In the genomic region with DNA sequence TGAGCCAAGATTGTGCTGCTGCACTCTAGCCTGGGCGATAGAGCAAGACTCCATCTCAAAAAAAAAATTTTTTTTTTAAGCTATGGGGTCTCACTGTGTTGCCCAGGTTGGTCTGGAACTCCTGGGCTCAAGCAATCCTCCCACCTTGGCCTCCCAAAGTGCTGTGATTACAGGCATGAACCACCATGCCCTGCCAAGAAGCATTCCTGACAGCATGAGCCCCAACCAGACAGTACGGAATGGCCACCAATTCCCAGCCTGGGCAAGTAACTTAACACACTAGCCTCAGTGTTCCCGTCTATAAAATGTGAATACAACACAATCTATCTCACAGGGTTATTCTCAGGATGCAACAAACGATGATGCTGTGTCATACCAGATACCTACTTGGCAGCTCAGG, we compare ENCODE assay signal across 8 cellular contexts. TPM values are rescaled to one million over a fixed set of nuclear protein-coding genes. Genes with fewer than 3 reads are reported as not detected.
DNase-seq lines count a peak whose midpoint lies in the region; ATAC-seq and TF ChIP-seq lines count a peak whose summit lies in the region.

No MANE protein-coding gene starts in this region.

- no TSS peak for BruUV-seq in Calu3 (replicated peaks; lab: Mats Ljungman, UMichigan)

- H3K36me3 Mint-ChIP-seq in Calu3 (ENCODE audit: insufficient read depth, unreplicated experiment), result peaks cover 52% of the 10 kb centered on the region
- peaks cover 21% of the 10 kb centered on the region for H3K36me3 Mint-ChIP-seq in endodermal cell (ENCODE audit: low read depth)
- H3K36me3 Mint-ChIP-seq in osteocyte (ENCODE audit: unreplicated experiment), result peaks cover 8% of the 10 kb centered on the region

- TF ChIP-seq CTCF in Calu3 (IDR thresholded peaks at IDR 0.05; ENCODE audit: unreplicated experiment) (no peak), endodermal cell (conservative IDR thresholded peaks at IDR 0.05) (no peak), osteocyte (IDR thresholded peaks at IDR 0.05) (no peak)

- H3K9me3 Mint-ChIP-seq in Calu3 (ENCODE audit: low read depth, unreplicated experiment) (no peaks in the 10 kb centered on the region), endodermal cell (no peaks in the 10 kb centered on the region), osteocyte (ENCODE audit: unreplicated experiment) (no peaks in the 10 kb centered on the region)

- H3K36me3 ChIP-seq in NT2/D1 (ENCODE audit: insufficient read depth, insufficient read length, low read length) (peaks cover 52% of the 10 kb centered on the region), endodermal cell (ENCODE audit: control insufficient read depth, insufficient read depth, low read length) (peaks cover 8% of the 10 kb centered on the region), aorta (ENCODE audit: control insufficient read depth in 1 of 2, insufficient read depth in 2 of 2, low read length in 1 of 2) (no peaks in the 10 kb centered on the region)

- H3K4me1 Mint-ChIP-seq in Calu3 (ENCODE audit: low read depth, unreplicated experiment) (peaks cover 30% of the 10 kb centered on the region), endodermal cell (peaks cover 44% of the 10 kb centered on the region), osteocyte (ENCODE audit: unreplicated experiment) (peaks cover 55% of the 10 kb centered on the region)

- H3K4me3 ChIP-seq in NT2/D1 (ENCODE audit: insufficient read length, low read depth) (peak overlapping the region; percentile 91), endodermal cell (ENCODE audit: low read length) (peak overlapping the region; percentile 96), aorta (ENCODE audit: low read length in 2 of 2) (no peak overlapping the region)

- H3K4me3 Mint-ChIP-seq in Calu3 (ENCODE audit: low read depth, unreplicated experiment), result peak overlapping the region; percentile 87
- H3K4me3 Mint-ChIP-seq in endodermal cell, result peak overlapping the region; percentile 93
- H3K4me3 Mint-ChIP-seq in osteocyte (ENCODE audit: unreplicated experiment), result peak overlapping the region; percentile 90

- DNase-seq in Calu3 (no peak), NT2/D1 (ENCODE audit: low read depth, low spot score) (no peak), endodermal cell (no peak), osteocyte (ENCODE audit: extremely low spot score, unreplicated experiment) (no peak), aorta (no peak), NCI-H2227 (lab: John Stamatoyannopoulos, UW; ENCODE audit: unreplicated experiment) (no peak), dermis blood vessel endothelial cell (no peak), HT-29 (ENCODE audit: low spot score) (no peak)

- H3K9ac ChIP-seq in NT2/D1 (ENCODE audit: insufficient read length, low read depth), result peak overlapping the region; percentile 99
- H3K9ac ChIP-seq in endodermal cell (ENCODE audit: extremely low read depth, low read length, poor library complexity, severe bottlenecking), result peak overlapping the region; percentile 77

- H3K4me1 ChIP-seq in NT2/D1 (ENCODE audit: insufficient read depth, insufficient read length), result peaks cover 36% of the 10 kb centered on the region
- H3K4me1 ChIP-seq in endodermal cell (ENCODE audit: control insufficient read depth, insufficient read depth, low read length), result peaks cover 11% of the 10 kb centered on the region
- peaks cover 0 to 2% of the 10 kb centered on the region in 2 donors for H3K4me1 ChIP-seq in aorta (ENCODE audit: control insufficient read depth in 1 of 2, insufficient read depth in 2 of 2, low read length in 2 of 2)

- no peaks in the 10 kb centered on the region for H3K27me3 Mint-ChIP-seq in Calu3 (ENCODE audit: unreplicated experiment)
- H3K27me3 Mint-ChIP-seq in endodermal cell (ENCODE audit: insufficient read depth), result no peaks in the 10 kb centered on the region
- no peaks in the 10 kb centered on the region for H3K27me3 Mint-ChIP-seq in osteocyte (ENCODE audit: unreplicated experiment)

- H3K27me3 ChIP-seq in NT2/D1 (ENCODE audit: insufficient read depth, insufficient read length) (no peaks in the 10 kb centered on the region), endodermal cell (ENCODE audit: control insufficient read depth, insufficient read depth, low read length, poor library complexity, severe bottlenecking) (no peaks in the 10 kb centered on the region), aorta (ENCODE audit: control insufficient read depth in 1 of 2, insufficient read depth in 2 of 2, low read length in 1 of 2) (no peaks in the 10 kb centered on the region)

- 86 to 89% methylated on average over 3 to 4 of the region's 4 CpGs for WGBS in endodermal cell (ENCODE audit: insufficient coverage in 1 of 2, insufficient read length in 1 of 2), 2 experiments
- 81 to 87% methylated on average over 4 of the region's 4 CpGs for WGBS in aorta, 2 donors

- no peak for ATAC-seq in aorta (ENCODE audit: low FRiP score)

- intact Hi-C loops in Calu3 (cut with micrococcal nuclease; ENCODE audit: unreplicated experiment) (loop anchor here (2.0 kb wide), 1 partner anchor 15 kb away; no protein-coding TSS in a partner anchor), aorta (cut with DNase I) (no loop called here)

- H3K9me3 ChIP-seq in NT2/D1 (ENCODE audit: insufficient read depth, low read length) (no peaks in the 10 kb centered on the region), endodermal cell (ENCODE audit: control insufficient read depth, low read length) (no peaks in the 10 kb centered on the region), aorta (ENCODE audit: control insufficient read depth, low read length) (no peaks in the 10 kb centered on the region)

- H3K27ac Mint-ChIP-seq in Calu3 (ENCODE audit: unreplicated experiment) (peak overlapping the region; percentile 36), endodermal cell (peak overlapping the region; percentile 90), osteocyte (ENCODE audit: unreplicated experiment) (peak overlapping the region; percentile 93)

- CTCF ChIA-PET in Calu3 (lab: Charles Lee), result interaction anchor here (1.0 to 1.5 kb wide), 3 partner anchors 16 to 34 kb away, joined by 3 to 4 read pairs (median 3); no protein-coding TSS in a partner anchor

- H3K27ac ChIP-seq in endodermal cell (ENCODE audit: low read depth, low read length) (no peak overlapping the region), aorta (ENCODE audit: low read depth in 1 of 2, low read length in 2 of 2) (no peak overlapping the region)

RNA-seq across cellular contexts. Expression of a gene that starts 2.1 kb away (rescaled TPM):
- total RNA-seq in Calu3 (2022), result 391 and 446 TPM in 2 replicates
- total RNA-seq in endodermal cell, result 100 to 1,000 TPM; 373 to 472 TPM
- polyA plus RNA-seq in endodermal cell (2013, experiment 1 of 2), result 576 TPM
- polyA plus RNA-seq in endodermal cell (2013, experiment 2 of 2), result 503 TPM
- total RNA-seq in osteocyte, result 480 and 494 TPM in 2 replicates
- total RNA-seq in aorta, result 100 to 1,000 TPM; 109 to 183 TPM
- 100 to 1,000 TPM in 1 of 2 donors, 10 to 100 TPM in 1; 92.4 to 208 TPM for polyA plus RNA-seq in aorta
- total RNA-seq in dermis blood vessel endothelial cell, result 297 and 647 TPM in 2 replicates
- total RNA-seq in HT-29 (2014; rRNA removed; shearing (Covaris generic)), result 864 and 898 TPM in 2 replicates

Comparison
In these comparisons a context has a peak if more than half of its experiments do, and no peak if none do; other contexts are left out.
1. H3K27ac Mint-ChIP-seq: peak in every context shown above with its lines; median percentile 93 in osteocyte; 90 in endodermal cell; 36 in Calu3.
2. H3K4me3 ChIP-seq: peak in NT2/D1 (single experiment) and endodermal cell (single experiment); none in aorta (0 of 2).
3. Peak in every context shown above with its lines, with median percentiles within 50 percentile points of each other: H3K4me3 Mint-ChIP-seq.